Comparison of ENCODE assay signal across 8 cellular contexts in the genomic region with DNA sequence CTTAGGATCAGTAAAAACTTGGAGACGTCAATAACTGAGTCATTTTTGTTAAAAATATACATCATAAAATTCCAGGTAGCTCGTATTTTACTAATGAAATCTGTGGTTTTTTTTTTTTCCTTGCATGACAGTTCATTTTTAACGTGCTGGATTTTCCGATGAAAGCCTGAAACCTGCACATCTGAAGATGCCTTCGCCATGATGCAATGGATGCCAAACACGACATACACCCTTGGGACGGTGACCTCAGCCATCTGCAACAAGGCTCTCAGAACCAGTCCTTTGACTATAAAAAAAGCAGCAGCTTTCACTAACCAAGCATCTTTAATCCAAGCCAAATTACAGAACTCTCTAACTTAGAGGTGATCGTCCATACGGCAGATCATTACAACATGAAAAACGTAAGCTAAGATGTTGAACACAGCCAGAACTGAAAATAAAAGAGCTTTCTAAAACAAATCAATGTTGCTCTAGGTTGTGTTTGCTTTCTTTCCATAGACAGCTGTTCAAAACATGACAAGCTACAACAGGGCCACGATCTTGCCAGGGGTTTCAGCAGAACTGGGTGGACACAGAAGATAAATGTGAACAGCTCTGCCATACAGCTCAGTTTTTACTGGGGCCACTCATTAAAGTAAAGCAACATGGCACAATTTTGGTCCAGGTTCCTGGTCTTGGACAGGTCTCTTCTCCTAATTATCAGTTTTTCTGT. TPM values are rescaled to one million over a fixed set of nuclear protein-coding genes. Genes with fewer than 3 reads are reported as not detected.
DNase-seq lines count a peak whose midpoint lies in the region; ATAC-seq and TF ChIP-seq lines count a peak whose summit lies in the region.
"Had no signal": no experiment of that assay in that cellular context is flagged by ENCODE, and none has a peak within 500 bp of the region (broad histone marks: within the 10 kb centered on the region; RNA-seq: fewer than 3 reads in every experiment).

No MANE protein-coding gene starts in this region.

- peaks cover 92% of the 10 kb centered on the region for H3K4me1 Mint-ChIP-seq in activated naive CD8-positive, alpha-beta T cell (ENCODE audit: low read depth)
- H3K4me1 Mint-ChIP-seq in nephron = peaks cover 69% of the 10 kb centered on the region

- peaks cover 5% of the 10 kb centered on the region for H3K9me3 Mint-ChIP-seq in activated naive CD8-positive, alpha-beta T cell (ENCODE audit: low read depth)
- H3K9me3 Mint-ChIP-seq in nephron = no peaks in the 10 kb centered on the region

- H3K27me3 ChIP-seq in A673 (replicated peaks; ENCODE audit: insufficient read depth, low read depth, low read length, poor library complexity) = no peaks in the 10 kb centered on the region

- DNase-seq in NCI-H2227 treated with DMSO at 0.1 percent for 48 hours (lab: John Stamatoyannopoulos, UW) (no peak), A673 (ENCODE audit: low spot score) (no peak), HCEC 1CT (no peak)

- no peaks in the 10 kb centered on the region for H3K36me3 ChIP-seq in A673 (ENCODE audit: insufficient read depth, low read length, poor library complexity, severe bottlenecking)

- peaks cover 7% of the 10 kb centered on the region for H3K4me1 ChIP-seq in A673 (ENCODE audit: insufficient read depth, low read length, poor library complexity, severe bottlenecking)

- peaks cover 19% of the 10 kb centered on the region for H3K36me3 Mint-ChIP-seq in activated naive CD8-positive, alpha-beta T cell
- peaks cover 20% of the 10 kb centered on the region for H3K36me3 Mint-ChIP-seq in nephron (ENCODE audit: low read depth)

- no peak overlapping the region for H3K4me3 ChIP-seq in A673 (ENCODE audit: low read depth, low read length, poor library complexity, severe bottlenecking)

- H3K27ac Mint-ChIP-seq in activated naive CD8-positive, alpha-beta T cell = peak overlapping the region; percentile 94
- peak overlapping the region; percentile 8 to 73 (median 44) for H3K27ac Mint-ChIP-seq in nephron

- H3K27me3 Mint-ChIP-seq in activated naive CD8-positive, alpha-beta T cell = no peaks in the 10 kb centered on the region
- peaks cover 5% of the 10 kb centered on the region for H3K27me3 Mint-ChIP-seq in nephron (ENCODE audit: low read depth)

- peak overlapping the region; percentile 78 for H3K4me3 Mint-ChIP-seq in activated naive CD8-positive, alpha-beta T cell
- H3K4me3 Mint-ChIP-seq in nephron = no peak overlapping the region

- intact Hi-C loops in A673 (cut with micrococcal nuclease; ENCODE audit: unreplicated experiment) = no loop called here

- no peak for TF ChIP-seq CTCF in nephron (IDR thresholded peaks at IDR 0.05; ENCODE audit: unreplicated experiment in 3 of 3)
- TF ChIP-seq CTCF in A673 (conservative IDR thresholded peaks at IDR 0.05; ENCODE audit: low read depth, low read length) = no peak

- CTCF ChIA-PET in A673 (lab: Charles Lee) = no interaction called here

- ATAC-seq in GM19395 (IDR thresholded peaks at IDR 0.05; ENCODE audit: unreplicated experiment) = peak; percentile 22
- ATAC-seq in HG03060 (IDR thresholded peaks at IDR 0.05; ENCODE audit: low read depth, unreplicated experiment) = peak; percentile 8

- H3K9me3 ChIP-seq in A673 (ENCODE audit: low read depth, low read length, poor library complexity, severe bottlenecking) = no peaks in the 10 kb centered on the region

- BruUV-seq in A673 (replicated peaks; lab: Mats Ljungman, UMichigan) = no TSS peak

- H3K27ac ChIP-seq in A673 (ENCODE audit: low read depth, low read length, poor library complexity, severe bottlenecking) = no peak overlapping the region

- POLR2A ChIA-PET in A673 (lab: Charles Lee; ENCODE audit: low non-redundant PET) = interaction anchor here (0.6 kb wide), 1 partner anchor 1185 kb away, joined by 3 read pairs; no protein-coding TSS in a partner anchor

RNA-seq across cellular contexts. Expression of a gene that starts 7.8 kb away (rescaled TPM):
- total RNA-seq in A673 (2021) = 61.0 and 63.5 TPM in 2 replicates

RNA-seq across cellular contexts. Expression of a gene that starts 48.6 kb away (rescaled TPM):
- total RNA-seq in A673 (2021) = 0.37 and 0.74 TPM in 2 replicates
- total RNA-seq: epithelial cell of proximal tubule had no signal
